In the genomic region with DNA sequence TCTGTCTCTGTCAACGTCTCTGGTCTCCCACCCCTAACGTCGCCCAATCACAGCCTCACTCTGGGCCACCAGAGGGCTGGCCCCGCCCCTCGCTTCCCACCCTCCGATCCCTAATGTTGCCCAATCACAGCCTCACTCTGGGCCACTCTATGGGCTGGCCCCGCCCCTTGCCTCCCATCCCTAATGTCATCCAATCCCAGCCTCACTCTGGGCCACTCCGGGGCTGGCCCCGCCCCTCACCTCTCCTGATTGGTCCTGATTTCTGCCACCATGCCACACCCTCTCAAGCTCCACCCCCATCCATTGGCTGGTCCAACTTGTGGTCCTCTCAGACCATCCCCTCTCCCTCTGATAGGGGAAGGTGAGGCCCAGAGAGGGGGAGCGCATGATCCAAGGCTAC, we compare ENCODE assay signal across 1 cellular context.
TF ChIP-seq lines count a peak whose summit lies in the region.

No MANE protein-coding gene starts in this region.

TF ChIP-seq in GM23338, 12 proteins besides CTCF, POLR2A, EP300 and RAD21:
- TF ChIP-seq, protein P1, sequence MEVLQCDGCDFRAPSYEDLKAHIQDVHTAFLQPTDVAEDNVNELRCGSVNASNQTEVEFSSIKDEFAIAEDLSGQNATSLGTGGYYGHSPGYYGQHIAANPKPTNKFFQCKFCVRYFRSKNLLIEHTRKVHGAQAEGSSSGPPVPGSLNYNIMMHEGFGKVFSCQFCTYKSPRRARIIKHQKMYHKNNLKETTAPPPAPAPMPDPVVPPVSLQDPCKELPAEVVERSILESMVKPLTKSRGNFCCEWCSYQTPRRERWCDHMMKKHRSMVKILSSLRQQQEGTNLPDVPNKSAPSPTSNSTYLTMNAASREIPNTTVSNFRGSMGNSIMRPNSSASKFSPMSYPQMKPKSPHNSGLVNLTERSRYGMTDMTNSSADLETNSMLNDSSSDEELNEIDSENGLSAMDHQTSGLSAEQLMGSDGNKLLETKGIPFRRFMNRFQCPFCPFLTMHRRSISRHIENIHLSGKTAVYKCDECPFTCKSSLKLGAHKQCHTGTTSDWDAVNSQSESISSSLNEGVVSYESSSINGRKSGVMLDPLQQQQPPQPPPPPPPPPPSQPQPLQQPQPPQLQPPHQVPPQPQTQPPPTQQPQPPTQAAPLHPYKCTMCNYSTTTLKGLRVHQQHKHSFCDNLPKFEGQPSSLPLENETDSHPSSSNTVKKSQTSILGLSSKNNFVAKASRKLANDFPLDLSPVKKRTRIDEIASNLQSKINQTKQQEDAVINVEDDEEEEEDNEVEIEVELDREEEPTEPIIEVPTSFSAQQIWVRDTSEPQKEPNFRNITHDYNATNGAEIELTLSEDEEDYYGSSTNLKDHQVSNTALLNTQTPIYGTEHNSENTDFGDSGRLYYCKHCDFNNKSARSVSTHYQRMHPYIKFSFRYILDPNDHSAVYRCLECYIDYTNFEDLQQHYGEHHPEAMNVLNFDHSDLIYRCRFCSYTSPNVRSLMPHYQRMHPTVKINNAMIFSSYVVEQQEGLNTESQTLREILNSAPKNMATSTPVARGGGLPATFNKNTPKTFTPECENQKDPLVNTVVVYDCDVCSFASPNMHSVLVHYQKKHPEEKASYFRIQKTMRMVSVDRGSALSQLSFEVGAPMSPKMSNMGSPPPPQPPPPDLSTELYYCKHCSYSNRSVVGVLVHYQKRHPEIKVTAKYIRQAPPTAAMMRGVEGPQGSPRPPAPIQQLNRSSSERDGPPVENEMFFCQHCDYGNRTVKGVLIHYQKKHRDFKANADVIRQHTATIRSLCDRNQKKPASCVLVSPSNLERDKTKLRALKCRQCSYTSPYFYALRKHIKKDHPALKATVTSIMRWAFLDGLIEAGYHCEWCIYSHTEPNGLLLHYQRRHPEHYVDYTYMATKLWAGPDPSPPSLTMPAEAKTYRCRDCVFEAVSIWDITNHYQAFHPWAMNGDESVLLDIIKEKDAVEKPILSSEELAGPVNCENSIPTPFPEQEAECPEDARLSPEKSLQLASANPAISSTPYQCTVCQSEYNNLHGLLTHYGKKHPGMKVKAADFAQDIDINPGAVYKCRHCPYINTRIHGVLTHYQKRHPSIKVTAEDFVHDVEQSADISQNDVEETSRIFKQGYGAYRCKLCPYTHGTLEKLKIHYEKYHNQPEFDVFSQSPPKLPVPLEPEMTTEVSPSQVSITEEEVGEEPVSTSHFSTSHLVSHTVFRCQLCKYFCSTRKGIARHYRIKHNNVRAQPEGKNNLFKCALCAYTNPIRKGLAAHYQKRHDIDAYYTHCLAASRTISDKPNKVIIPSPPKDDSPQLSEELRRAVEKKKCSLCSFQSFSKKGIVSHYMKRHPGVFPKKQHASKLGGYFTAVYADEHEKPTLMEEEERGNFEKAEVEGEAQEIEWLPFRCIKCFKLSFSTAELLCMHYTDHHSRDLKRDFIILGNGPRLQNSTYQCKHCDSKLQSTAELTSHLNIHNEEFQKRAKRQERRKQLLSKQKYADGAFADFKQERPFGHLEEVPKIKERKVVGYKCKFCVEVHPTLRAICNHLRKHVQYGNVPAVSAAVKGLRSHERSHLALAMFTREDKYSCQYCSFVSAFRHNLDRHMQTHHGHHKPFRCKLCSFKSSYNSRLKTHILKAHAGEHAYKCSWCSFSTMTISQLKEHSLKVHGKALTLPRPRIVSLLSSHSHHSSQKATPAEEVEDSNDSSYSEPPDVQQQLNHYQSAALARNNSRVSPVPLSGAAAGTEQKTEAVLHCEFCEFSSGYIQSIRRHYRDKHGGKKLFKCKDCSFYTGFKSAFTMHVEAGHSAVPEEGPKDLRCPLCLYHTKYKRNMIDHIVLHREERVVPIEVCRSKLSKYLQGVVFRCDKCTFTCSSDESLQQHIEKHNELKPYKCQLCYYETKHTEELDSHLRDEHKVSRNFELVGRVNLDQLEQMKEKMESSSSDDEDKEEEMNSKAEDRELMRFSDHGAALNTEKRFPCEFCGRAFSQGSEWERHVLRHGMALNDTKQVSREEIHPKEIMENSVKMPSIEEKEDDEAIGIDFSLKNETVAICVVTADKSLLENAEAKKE (CRISPR knock-in tag; IDR thresholded peaks at IDR 0.05) = no peak
- no peak for TF ChIP-seq EZH2phosphoT487 (IDR thresholded peaks at IDR 0.05; ENCODE audit: unreplicated experiment)
- no peak for TF ChIP-seq ZNF114 (CRISPR knock-in tag; IDR thresholded peaks at IDR 0.05)
- TF ChIP-seq, protein P2, sequence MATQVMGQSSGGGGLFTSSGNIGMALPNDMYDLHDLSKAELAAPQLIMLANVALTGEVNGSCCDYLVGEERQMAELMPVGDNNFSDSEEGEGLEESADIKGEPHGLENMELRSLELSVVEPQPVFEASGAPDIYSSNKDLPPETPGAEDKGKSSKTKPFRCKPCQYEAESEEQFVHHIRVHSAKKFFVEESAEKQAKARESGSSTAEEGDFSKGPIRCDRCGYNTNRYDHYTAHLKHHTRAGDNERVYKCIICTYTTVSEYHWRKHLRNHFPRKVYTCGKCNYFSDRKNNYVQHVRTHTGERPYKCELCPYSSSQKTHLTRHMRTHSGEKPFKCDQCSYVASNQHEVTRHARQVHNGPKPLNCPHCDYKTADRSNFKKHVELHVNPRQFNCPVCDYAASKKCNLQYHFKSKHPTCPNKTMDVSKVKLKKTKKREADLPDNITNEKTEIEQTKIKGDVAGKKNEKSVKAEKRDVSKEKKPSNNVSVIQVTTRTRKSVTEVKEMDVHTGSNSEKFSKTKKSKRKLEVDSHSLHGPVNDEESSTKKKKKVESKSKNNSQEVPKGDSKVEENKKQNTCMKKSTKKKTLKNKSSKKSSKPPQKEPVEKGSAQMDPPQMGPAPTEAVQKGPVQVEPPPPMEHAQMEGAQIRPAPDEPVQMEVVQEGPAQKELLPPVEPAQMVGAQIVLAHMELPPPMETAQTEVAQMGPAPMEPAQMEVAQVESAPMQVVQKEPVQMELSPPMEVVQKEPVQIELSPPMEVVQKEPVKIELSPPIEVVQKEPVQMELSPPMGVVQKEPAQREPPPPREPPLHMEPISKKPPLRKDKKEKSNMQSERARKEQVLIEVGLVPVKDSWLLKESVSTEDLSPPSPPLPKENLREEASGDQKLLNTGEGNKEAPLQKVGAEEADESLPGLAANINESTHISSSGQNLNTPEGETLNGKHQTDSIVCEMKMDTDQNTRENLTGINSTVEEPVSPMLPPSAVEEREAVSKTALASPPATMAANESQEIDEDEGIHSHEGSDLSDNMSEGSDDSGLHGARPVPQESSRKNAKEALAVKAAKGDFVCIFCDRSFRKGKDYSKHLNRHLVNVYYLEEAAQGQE (IDR thresholded peaks at IDR 0.05; ENCODE audit: unreplicated experiment) = no peak
- no peak for TF ChIP-seq NANOG (IDR thresholded peaks at IDR 0.05; ENCODE audit: borderline replicate concordance)
- TF ChIP-seq JUNB (IDR thresholded peaks at IDR 0.05; ENCODE audit: unreplicated experiment) = no peak
- TF ChIP-seq STAT1 (IDR thresholded peaks at IDR 0.05; ENCODE audit: unreplicated experiment) = no peak
- TF ChIP-seq, protein P3, sequence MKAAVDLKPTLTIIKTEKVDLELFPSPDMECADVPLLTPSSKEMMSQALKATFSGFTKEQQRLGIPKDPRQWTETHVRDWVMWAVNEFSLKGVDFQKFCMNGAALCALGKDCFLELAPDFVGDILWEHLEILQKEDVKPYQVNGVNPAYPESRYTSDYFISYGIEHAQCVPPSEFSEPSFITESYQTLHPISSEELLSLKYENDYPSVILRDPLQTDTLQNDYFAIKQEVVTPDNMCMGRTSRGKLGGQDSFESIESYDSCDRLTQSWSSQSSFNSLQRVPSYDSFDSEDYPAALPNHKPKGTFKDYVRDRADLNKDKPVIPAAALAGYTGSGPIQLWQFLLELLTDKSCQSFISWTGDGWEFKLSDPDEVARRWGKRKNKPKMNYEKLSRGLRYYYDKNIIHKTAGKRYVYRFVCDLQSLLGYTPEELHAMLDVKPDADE (IDR thresholded peaks at IDR 0.05) = no peak
- no peak for TF ChIP-seq CREB1 (CRISPR knock-in tag; IDR thresholded peaks at IDR 0.05; ENCODE audit: low read depth)
- TF ChIP-seq POLR2AphosphoS5 (IDR thresholded peaks at IDR 0.05; ENCODE audit: low read depth) = no peak
- no peak for TF ChIP-seq EZH2 (IDR thresholded peaks at IDR 0.05; ENCODE audit: low read depth, unreplicated experiment)
- no peak for TF ChIP-seq ZNF331 (CRISPR knock-in tag; IDR thresholded peaks at IDR 0.05; ENCODE audit: low read depth)
